Comparison of ENCODE assay signal across 1 cellular context in genomic region chr7:99505324-99505662, GRCh38.
A peak's percentile ranks its signal among the peaks of the same experiment; 100 is the strongest.
TF ChIP-seq lines count a peak whose summit lies in the region.

No MANE protein-coding gene starts in this region.

TF ChIP-seq in H1, 55 proteins besides CTCF, POLR2A, EP300 and RAD21:
- TF ChIP-seq PHF8 (conservative IDR thresholded peaks at IDR 0.05; ENCODE audit: low read depth, low read length) (peak; percentile 65), EZH2 (IDR thresholded peaks at IDR 0.05; ENCODE audit: low read depth, low read length, severe bottlenecking) (no peak)
